In genomic region chr9:93669116-93669957, GRCh38 we compare ENCODE assay signal across 12 cellular contexts.
DNase-seq lines count a peak whose midpoint lies in the region; ATAC-seq and TF ChIP-seq lines count a peak whose summit lies in the region.
"Had no signal": no experiment of that assay in that cellular context is flagged by ENCODE, and none has a peak within 500 bp of the region (broad histone marks: within the 10 kb centered on the region; RNA-seq: fewer than 3 reads in every experiment).

No MANE protein-coding gene starts in this region.

- TF ChIP-seq CTCF in neural progenitor cell (IDR thresholded peaks at IDR 0.05) (no peak), RWPE1 (conservative IDR thresholded peaks at IDR 0.05; ENCODE audit: low read depth) (no peak)

- H3K9me3 Mint-ChIP-seq in neural progenitor cell: no peaks in the 10 kb centered on the region
- H3K9me3 Mint-ChIP-seq: CD8-positive, alpha-beta memory T cell had no signal

- 0 out of 2 replicates have a peak, but pooled peaks cover 1% of the 10 kb centered on the region for H3K36me3 ChIP-seq in H7 (replicated peaks; ENCODE audit: control insufficient read depth, insufficient read depth, low read length)
- H3K36me3 ChIP-seq in neural progenitor cell: no peaks in the 10 kb centered on the region

- no peaks in the 10 kb centered on the region for H4K20me1 ChIP-seq in neural progenitor cell (ENCODE audit: low read depth)

- no peak overlapping the region for H2AFZ ChIP-seq in neural progenitor cell (replicated peaks)

- peaks cover 4% of the 10 kb centered on the region for H3K36me3 Mint-ChIP-seq in neural progenitor cell

- DNase-seq in AG08396 (ENCODE audit: low spot score) (peak; percentile 45), H7 (peak; percentile 52), ecto neural progenitor cell (ENCODE audit: low spot score) (peak; percentile 44), neural progenitor cell (ENCODE audit: low spot score) (no peak), SKM-1 treated with dmso at 0.1 percent for 144 hours (lab: John Stamatoyannopoulos, UW; ENCODE audit: unreplicated experiment) (no peak), midbrain (lab: John Stamatoyannopoulos, UW) (no peak), RWPE1 (ENCODE audit: low spot score) (no peak)

- H3K27me3 Mint-ChIP-seq in neural progenitor cell (ENCODE audit: insufficient read depth, low read depth): peaks cover 5% of the 10 kb centered on the region

- no peaks in the 10 kb centered on the region for H3K79me2 ChIP-seq in neural progenitor cell (ENCODE audit: low read depth)

- H3K27ac ChIP-seq in neural progenitor cell (no peak overlapping the region), RWPE1 (no peak overlapping the region; the same call in 1 of the 2 replicates)
- H3K27ac ChIP-seq: esophagus muscularis mucosa, neutrophil, tibial nerve had no signal

- H3K27ac Mint-ChIP-seq in neural progenitor cell: peak overlapping the region; percentile 64
- H3K27ac Mint-ChIP-seq: CD8-positive, alpha-beta memory T cell had no signal

- POLR2A ChIA-PET in RWPE1 (lab: Yijun Ruan, JAX; ENCODE audit: low non-redundant PET): no interaction called here

- peaks cover 12% of the 10 kb centered on the region for H3K4me1 Mint-ChIP-seq in neural progenitor cell
- H3K4me1 Mint-ChIP-seq: CD8-positive, alpha-beta memory T cell had no signal

- ATAC-seq in GM19328 (IDR thresholded peaks at IDR 0.05; ENCODE audit: unreplicated experiment): no peak

- H3K27me3 ChIP-seq in H7 (ENCODE audit: control insufficient read depth, insufficient read depth, low read length): no peaks in the 10 kb centered on the region
- no peaks in the 10 kb centered on the region for H3K27me3 ChIP-seq in neural progenitor cell
- H3K27me3 ChIP-seq: esophagus muscularis mucosa, neutrophil, tibial nerve had no signal

- H3F3A ChIP-seq in neural progenitor cell (ENCODE audit: low read depth): no peaks in the 10 kb centered on the region

- H3K9ac ChIP-seq in neural progenitor cell: no peak overlapping the region

- no peak overlapping the region for H3K4me2 ChIP-seq in neural progenitor cell

- H3K4me3 ChIP-seq in H7 (ENCODE audit: insufficient read depth, low read depth, low read length): no peak overlapping the region
- H3K4me3 ChIP-seq in neural progenitor cell: no peak overlapping the region
- H3K4me3 ChIP-seq: esophagus muscularis mucosa, tibial nerve had no signal

- CTCF ChIA-PET in RWPE1 (lab: Yijun Ruan, JAX): interaction anchor here (0.6 kb wide), 1 partner anchor 841 kb away, joined by 3 read pairs; no protein-coding TSS in a partner anchor

- H3K4me1 ChIP-seq in neural progenitor cell: peaks cover 11% of the 10 kb centered on the region
- H3K4me1 ChIP-seq: esophagus muscularis mucosa, tibial nerve had no signal

- H3K9me3 ChIP-seq in neural progenitor cell (ENCODE audit: low read depth): no peaks in the 10 kb centered on the region
- H3K9me3 ChIP-seq: esophagus muscularis mucosa, neutrophil, tibial nerve had no signal

- H3K4me3 Mint-ChIP-seq in neural progenitor cell: no peak overlapping the region
- H3K4me3 Mint-ChIP-seq: CD8-positive, alpha-beta memory T cell had no signal

Comparison
In these comparisons a context has a peak if more than half of its experiments do, and no peak if none do; other contexts are left out.
1. DNase-seq: peak in AG08396 (single experiment), H7 (single experiment) and ecto neural progenitor cell (single experiment); none in neural progenitor cell (single experiment), SKM-1 treated with dmso at 0.1 percent for 144 hours (single experiment), midbrain (single experiment) and RWPE1 (single experiment).